1 cellular context compared by ENCODE assay signal in the genomic region with DNA sequence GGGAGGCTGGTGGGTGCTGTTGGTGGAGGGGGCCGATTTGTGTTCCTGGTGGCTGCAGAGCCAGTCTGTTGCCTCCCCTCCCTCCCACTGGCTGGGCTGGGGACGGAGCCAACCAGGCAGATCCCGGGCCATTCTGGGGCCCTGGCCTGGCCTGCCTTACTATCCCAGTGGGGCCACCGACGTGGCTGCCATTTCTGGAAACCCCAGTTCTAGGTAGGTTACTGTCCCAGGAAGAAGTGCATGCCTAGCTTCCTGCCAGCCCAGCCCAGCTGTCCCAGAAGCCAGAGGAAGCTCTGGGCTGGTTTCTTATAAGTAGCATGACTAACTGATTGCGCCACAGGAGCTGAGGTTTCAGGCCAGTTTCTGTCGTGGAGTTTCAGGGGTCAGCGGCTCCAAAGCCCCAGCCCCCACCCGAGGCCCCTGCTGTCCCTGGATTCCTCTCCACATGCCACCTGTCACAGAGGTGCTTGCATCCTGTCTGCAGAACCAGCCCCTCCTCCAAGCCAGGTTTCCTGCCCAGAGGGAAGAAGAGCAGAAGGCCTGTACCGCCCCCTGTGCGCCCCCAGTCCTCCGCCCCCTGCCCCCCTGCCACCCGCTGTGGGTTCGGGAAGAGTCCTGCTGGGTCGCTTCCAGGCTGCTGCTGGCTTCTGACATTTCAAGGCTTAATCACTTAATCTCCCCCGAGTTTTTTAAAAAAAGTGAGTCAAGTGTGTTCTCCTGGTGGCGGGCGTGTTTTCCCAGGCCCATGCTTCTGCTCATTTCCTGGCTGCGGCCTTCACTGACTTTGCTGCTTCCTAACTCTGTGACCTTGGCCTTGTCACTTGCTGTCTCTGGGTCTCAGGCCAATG.
TF ChIP-seq lines count a peak whose summit lies in the region.

No MANE protein-coding gene starts in this region.

TF ChIP-seq in HepG2, 621 proteins besides CTCF, POLR2A, EP300 and RAD21 (continued from another document and continues in another):
- TF ChIP-seq, protein P1, sequence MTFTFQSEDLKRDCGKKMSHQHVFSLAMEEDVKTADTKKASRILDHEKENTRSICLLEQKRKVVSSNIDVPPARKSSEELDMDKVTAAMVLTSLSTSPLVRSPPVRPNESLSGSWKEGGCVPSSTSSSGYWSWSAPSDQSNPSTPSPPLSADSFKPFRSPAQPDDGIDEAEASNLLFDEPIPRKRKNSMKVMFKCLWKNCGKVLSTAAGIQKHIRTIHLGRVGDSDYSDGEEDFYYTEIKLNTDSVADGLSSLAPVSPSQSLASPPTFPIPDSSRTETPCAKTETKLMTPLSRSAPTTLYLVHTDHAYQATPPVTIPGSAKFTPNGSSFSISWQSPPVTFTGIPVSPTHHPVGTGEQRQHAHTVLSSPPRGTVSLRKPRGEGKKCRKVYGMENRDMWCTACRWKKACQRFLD (CRISPR knock-in tag; IDR thresholded peaks at IDR 0.05; ENCODE audit: borderline replicate concordance) = no peak
- TF ChIP-seq ZNF543 (CRISPR knock-in tag; IDR thresholded peaks at IDR 0.05) (no peak), ZZZ3 (CRISPR knock-in tag; IDR thresholded peaks at IDR 0.05; ENCODE audit: borderline replicate concordance) (no peak), KDM2A (CRISPR knock-in tag; IDR thresholded peaks at IDR 0.05; ENCODE audit: borderline replicate concordance, low read depth) (peak; percentile 26; the same call in 1 of the 2 replicates), KLF12 (CRISPR knock-in tag; IDR thresholded peaks at IDR 0.05; ENCODE audit: borderline replicate concordance) (0 out of 2 replicates have a peak, but pooled peaks have one; percentile 35), ZNF550 (CRISPR knock-in tag; IDR thresholded peaks at IDR 0.05; ENCODE audit: borderline replicate concordance) (no peak), ZNF776 (CRISPR knock-in tag; IDR thresholded peaks at IDR 0.05) (no peak), ZNF7 (CRISPR knock-in tag; IDR thresholded peaks at IDR 0.05) (no peak), ATF1 (CRISPR knock-in tag; IDR thresholded peaks at IDR 0.05) (no peak), ZNF883 (CRISPR knock-in tag; IDR thresholded peaks at IDR 0.05; ENCODE audit: not compliant biosample characterization) (peak; percentile 12), RFX3 (CRISPR knock-in tag; IDR thresholded peaks at IDR 0.05) (no peak), PITX1 (CRISPR knock-in tag; IDR thresholded peaks at IDR 0.05) (no peak), ZKSCAN1 (IDR thresholded peaks at IDR 0.05; ENCODE audit: low read length) (no peak), ELF3 (CRISPR knock-in tag; IDR thresholded peaks at IDR 0.05) (no peak; the same call in 1 of the 2 replicates), BCL6 (CRISPR knock-in tag; IDR thresholded peaks at IDR 0.05) (peak; percentile 41), ZNF350 (CRISPR knock-in tag; IDR thresholded peaks at IDR 0.05; ENCODE audit: borderline replicate concordance, low read depth) (no peak), ISL2 (CRISPR knock-in tag; IDR thresholded peaks at IDR 0.05) (no peak), KLF6 (CRISPR knock-in tag; IDR thresholded peaks at IDR 0.05) (no peak), CBX2 (IDR thresholded peaks at IDR 0.05; ENCODE audit: low read depth, low read length) (no peak), CBX2 (CRISPR knock-in tag; IDR thresholded peaks at IDR 0.05; ENCODE audit: low read depth) (no peak), EED (CRISPR knock-in tag; IDR thresholded peaks at IDR 0.05) (no peak), JARID2 (CRISPR knock-in tag; IDR thresholded peaks at IDR 0.05; ENCODE audit: insufficient replicate concordance) (no peak), ZNF143 (CRISPR knock-in tag; IDR thresholded peaks at IDR 0.05) (no peak), KLF11 (CRISPR knock-in tag; IDR thresholded peaks at IDR 0.05) (no peak), SRSF9 (IDR thresholded peaks at IDR 0.05; ENCODE audit: borderline replicate concordance, insufficient read depth, low read depth, low read length, poor library complexity, severe bottlenecking) (no peak), SNRNP70 (IDR thresholded peaks at IDR 0.05; ENCODE audit: low read depth, low read length) (no peak), ZNF720 (CRISPR knock-in tag; IDR thresholded peaks at IDR 0.05) (no peak), ZSCAN20 (CRISPR knock-in tag; IDR thresholded peaks at IDR 0.05; ENCODE audit: borderline replicate concordance) (0 out of 2 replicates have a peak, but pooled peaks have one; percentile 78), SMYD3 (CRISPR knock-in tag; IDR thresholded peaks at IDR 0.05) (no peak), CBX5 (CRISPR knock-in tag; IDR thresholded peaks at IDR 0.05; ENCODE audit: borderline replicate concordance) (no peak), ZNF616 (CRISPR knock-in tag; IDR thresholded peaks at IDR 0.05; ENCODE audit: low read depth) (no peak), CREM (IDR thresholded peaks at IDR 0.05) (no peak), CREM (CRISPR knock-in tag; IDR thresholded peaks at IDR 0.05) (no peak), TCF12 (IDR thresholded peaks at IDR 0.05) (no peak), TCF12 (CRISPR knock-in tag; IDR thresholded peaks at IDR 0.05) (0 out of 2 replicates have a peak, but pooled peaks have one; percentile 26), FOXK1 (CRISPR knock-in tag; IDR thresholded peaks at IDR 0.05; ENCODE audit: borderline replicate concordance, low read depth) (no peak), ZNF709 (CRISPR knock-in tag; IDR thresholded peaks at IDR 0.05) (no peak)
- TF ChIP-seq, protein P2, sequence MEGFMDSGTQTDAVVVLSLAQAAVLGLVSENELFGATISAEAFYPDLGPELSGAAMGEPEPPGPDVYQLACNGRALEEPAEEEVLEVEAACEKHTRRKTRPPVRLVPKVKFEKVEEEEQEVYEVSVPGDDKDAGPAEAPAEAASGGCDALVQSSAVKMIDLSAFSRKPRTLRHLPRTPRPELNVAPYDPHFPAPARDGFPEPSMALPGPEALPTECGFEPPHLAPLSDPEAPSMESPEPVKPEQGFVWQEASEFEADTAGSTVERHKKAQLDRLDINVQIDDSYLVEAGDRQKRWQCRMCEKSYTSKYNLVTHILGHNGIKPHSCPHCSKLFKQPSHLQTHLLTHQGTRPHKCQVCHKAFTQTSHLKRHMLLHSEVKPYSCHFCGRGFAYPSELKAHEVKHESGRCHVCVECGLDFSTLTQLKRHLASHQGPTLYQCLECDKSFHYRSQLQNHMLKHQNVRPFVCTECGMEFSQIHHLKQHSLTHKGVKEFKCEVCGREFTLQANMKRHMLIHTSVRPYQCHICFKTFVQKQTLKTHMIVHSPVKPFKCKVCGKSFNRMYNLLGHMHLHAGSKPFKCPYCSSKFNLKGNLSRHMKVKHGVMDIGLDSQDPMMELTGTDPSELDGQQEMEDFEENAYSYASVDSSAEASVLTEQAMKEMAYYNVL (CRISPR knock-in tag; IDR thresholded peaks at IDR 0.05; ENCODE audit: borderline replicate concordance) = no peak
- TF ChIP-seq, protein P3, sequence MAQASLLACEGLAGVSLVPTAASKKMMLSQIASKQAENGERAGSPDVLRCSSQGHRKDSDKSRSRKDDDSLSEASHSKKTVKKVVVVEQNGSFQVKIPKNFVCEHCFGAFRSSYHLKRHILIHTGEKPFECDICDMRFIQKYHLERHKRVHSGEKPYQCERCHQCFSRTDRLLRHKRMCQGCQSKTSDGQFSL (CRISPR knock-in tag; IDR thresholded peaks at IDR 0.05) = no peak
- TF ChIP-seq, protein P4, sequence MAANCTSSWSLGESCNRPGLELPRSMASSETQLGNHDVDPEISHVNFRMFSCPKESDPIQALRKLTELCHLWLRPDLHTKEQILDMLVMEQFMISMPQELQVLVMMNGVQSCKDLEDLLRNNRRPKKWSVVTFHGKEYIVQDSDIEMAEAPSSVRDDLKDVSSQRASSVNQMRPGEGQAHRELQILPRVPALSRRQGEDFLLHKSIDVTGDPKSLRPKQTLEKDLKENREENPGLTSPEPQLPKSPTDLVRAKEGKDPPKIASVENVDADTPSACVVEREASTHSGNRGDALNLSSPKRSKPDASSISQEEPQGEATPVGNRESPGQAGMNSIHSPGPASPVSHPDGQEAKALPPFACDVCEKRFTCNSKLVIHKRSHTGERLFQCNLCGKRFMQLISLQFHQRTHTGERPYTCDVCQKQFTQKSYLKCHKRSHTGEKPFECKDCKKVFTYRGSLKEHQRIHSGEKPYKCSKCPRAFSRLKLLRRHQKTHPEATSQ (CRISPR knock-in tag; IDR thresholded peaks at IDR 0.05; ENCODE audit: borderline replicate concordance) = no peak
- TF ChIP-seq, protein P5, sequence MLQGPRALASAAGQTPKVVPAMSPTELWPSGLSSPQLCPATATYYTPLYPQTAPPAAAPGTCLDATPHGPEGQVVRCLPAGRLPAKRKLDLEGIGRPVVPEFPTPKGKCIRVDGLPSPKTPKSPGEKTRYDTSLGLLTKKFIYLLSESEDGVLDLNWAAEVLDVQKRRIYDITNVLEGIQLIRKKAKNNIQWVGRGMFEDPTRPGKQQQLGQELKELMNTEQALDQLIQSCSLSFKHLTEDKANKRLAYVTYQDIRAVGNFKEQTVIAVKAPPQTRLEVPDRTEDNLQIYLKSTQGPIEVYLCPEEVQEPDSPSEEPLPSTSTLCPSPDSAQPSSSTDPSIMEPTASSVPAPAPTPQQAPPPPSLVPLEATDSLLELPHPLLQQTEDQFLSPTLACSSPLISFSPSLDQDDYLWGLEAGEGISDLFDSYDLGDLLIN (CRISPR knock-in tag; IDR thresholded peaks at IDR 0.05; ENCODE audit: borderline replicate concordance) = no peak
- TF ChIP-seq, protein P6, sequence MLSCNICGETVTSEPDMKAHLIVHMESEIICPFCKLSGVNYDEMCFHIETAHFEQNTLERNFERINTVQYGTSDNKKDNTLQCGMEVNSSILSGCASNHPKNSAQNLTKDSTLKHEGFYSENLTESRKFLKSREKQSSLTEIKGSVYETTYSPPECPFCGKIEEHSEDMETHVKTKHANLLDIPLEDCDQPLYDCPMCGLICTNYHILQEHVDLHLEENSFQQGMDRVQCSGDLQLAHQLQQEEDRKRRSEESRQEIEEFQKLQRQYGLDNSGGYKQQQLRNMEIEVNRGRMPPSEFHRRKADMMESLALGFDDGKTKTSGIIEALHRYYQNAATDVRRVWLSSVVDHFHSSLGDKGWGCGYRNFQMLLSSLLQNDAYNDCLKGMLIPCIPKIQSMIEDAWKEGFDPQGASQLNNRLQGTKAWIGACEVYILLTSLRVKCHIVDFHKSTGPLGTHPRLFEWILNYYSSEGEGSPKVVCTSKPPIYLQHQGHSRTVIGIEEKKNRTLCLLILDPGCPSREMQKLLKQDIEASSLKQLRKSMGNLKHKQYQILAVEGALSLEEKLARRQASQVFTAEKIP (CRISPR knock-in tag; IDR thresholded peaks at IDR 0.05; ENCODE audit: borderline replicate concordance) = no peak
- TF ChIP-seq, protein P7, sequence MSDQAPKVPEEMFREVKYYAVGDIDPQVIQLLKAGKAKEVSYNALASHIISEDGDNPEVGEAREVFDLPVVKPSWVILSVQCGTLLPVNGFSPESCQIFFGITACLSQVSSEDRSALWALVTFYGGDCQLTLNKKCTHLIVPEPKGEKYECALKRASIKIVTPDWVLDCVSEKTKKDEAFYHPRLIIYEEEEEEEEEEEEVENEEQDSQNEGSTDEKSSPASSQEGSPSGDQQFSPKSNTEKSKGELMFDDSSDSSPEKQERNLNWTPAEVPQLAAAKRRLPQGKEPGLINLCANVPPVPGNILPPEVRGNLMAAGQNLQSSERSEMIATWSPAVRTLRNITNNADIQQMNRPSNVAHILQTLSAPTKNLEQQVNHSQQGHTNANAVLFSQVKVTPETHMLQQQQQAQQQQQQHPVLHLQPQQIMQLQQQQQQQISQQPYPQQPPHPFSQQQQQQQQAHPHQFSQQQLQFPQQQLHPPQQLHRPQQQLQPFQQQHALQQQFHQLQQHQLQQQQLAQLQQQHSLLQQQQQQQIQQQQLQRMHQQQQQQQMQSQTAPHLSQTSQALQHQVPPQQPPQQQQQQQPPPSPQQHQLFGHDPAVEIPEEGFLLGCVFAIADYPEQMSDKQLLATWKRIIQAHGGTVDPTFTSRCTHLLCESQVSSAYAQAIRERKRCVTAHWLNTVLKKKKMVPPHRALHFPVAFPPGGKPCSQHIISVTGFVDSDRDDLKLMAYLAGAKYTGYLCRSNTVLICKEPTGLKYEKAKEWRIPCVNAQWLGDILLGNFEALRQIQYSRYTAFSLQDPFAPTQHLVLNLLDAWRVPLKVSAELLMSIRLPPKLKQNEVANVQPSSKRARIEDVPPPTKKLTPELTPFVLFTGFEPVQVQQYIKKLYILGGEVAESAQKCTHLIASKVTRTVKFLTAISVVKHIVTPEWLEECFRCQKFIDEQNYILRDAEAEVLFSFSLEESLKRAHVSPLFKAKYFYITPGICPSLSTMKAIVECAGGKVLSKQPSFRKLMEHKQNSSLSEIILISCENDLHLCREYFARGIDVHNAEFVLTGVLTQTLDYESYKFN (CRISPR knock-in tag; conservative IDR thresholded peaks at IDR 0.05) = no peak; the same call in 1 of the 2 replicates
- TF ChIP-seq, protein P8, sequence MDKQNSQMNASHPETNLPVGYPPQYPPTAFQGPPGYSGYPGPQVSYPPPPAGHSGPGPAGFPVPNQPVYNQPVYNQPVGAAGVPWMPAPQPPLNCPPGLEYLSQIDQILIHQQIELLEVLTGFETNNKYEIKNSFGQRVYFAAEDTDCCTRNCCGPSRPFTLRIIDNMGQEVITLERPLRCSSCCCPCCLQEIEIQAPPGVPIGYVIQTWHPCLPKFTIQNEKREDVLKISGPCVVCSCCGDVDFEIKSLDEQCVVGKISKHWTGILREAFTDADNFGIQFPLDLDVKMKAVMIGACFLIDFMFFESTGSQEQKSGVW (CRISPR knock-in tag; IDR thresholded peaks at IDR 0.05; ENCODE audit: borderline replicate concordance) = no peak
